ENCODE assay signal across 24 cellular contexts in genomic region chr13:112220925-112221324, GRCh38.
"Had no signal": no experiment of that assay in that cellular context is flagged by ENCODE, and none has a peak within 500 bp of the region (broad histone marks: within the 10 kb centered on the region; RNA-seq: fewer than 3 reads in every experiment).

No MANE protein-coding gene starts in this region.

- H3K27ac Mint-ChIP-seq: mesothelial cell of epicardium had no signal

- H3K4me3 ChIP-seq: coronary artery, dorsolateral prefrontal cortex, esophagus muscularis mucosa, gastroesophageal sphincter, heart right ventricle, left lung, lower lobe of right lung, mucosa of descending colon had no signal

- H3K9me3 ChIP-seq: esophagus muscularis mucosa, gastroesophageal sphincter, heart right ventricle, left lung, lower lobe of right lung, mucosa of descending colon had no signal

- H3K27ac ChIP-seq: coronary artery, dorsolateral prefrontal cortex, esophagus muscularis mucosa, foreskin keratinocyte, gastroesophageal sphincter, heart right ventricle, left lung, lower lobe of right lung had no signal

- FAIRE-seq: colon, endothelial cell of umbilical vein, frontal cortex, islet of Langerhans, keratinocyte had no signal

- H3K4me3 Mint-ChIP-seq: mesothelial cell of epicardium had no signal

- H3K36me3 ChIP-seq: esophagus muscularis mucosa, gastroesophageal sphincter, heart right ventricle, left lung, lower lobe of right lung had no signal

- H3K27me3 ChIP-seq: foreskin keratinocyte had no signal

- H3K4me1 Mint-ChIP-seq: mesothelial cell of epicardium had no signal

- H3K9me3 Mint-ChIP-seq: mesothelial cell of epicardium had no signal

- H3K4me1 ChIP-seq: esophagus muscularis mucosa, foreskin keratinocyte, gastroesophageal sphincter, heart right ventricle, left lung, lower lobe of right lung had no signal

- DNase-seq: dermis blood vessel endothelial cell; dorsolateral prefrontal cortex; effector CD4-positive, alpha-beta T cell; effector memory CD4-positive, alpha-beta T cell; foreskin keratinocyte; glutamatergic neuron; head of caudate nucleus; heart right ventricle; hippocampal formation; left cardiac atrium; left lung; left ventricle myocardium superior; lower lobe of right lung; mesenchymal stem cell; mucosa of descending colon had no signal

- H3K36me3 Mint-ChIP-seq: mesothelial cell of epicardium had no signal

- ATAC-seq: foreskin keratinocyte, gastroesophageal sphincter, heart right ventricle, left cardiac atrium, left lung, left ventricle myocardium superior, lower lobe of right lung, mucosa of descending colon had no signal
